Comparison of ENCODE assay signal across 22 cellular contexts in the genomic region with DNA sequence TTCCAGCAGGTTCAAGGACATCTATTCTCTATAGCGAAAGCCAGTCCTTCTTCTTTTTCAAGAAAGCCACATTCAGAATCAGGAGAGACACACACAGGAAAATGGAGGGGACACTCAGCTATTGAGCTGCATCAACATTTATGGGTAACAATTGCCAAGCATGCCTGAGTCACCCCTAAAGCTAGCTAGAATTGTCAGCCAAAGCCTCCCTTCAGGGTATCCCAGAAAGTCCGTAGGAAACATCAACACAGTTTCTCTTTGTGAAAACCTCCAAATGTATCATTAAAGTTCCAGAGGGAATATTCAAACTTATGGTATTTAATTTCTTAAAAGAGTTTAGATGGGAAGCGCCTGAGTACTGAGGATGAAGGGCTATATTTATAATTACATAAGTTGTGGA.
"Had no signal": no experiment of that assay in that cellular context is flagged by ENCODE, and none has a peak within 500 bp of the region (broad histone marks: within the 10 kb centered on the region; RNA-seq: fewer than 3 reads in every experiment).

No MANE protein-coding gene starts in this region.

- H3K4me1 Mint-ChIP-seq: activated CD4-positive, alpha-beta memory T cell treated with anti-CD3 and anti-CD28 coated beads, Interleukin-2, amount 10 ng/mL, durations not matched to agents 7 days and 5 days; activated naive CD8-positive, alpha-beta T cell treated with anti-CD3 and anti-CD28 coated beads for 36 hours; activated T-helper 17 cell treated with anti-CD3 and anti-CD28 coated beads, Interleukin-2, amount 50 U/mL, for 72 hours; neural crest cell had no signal

- DNase-seq: activated CD4-positive, alpha-beta memory T cell treated with anti-CD3 and anti-CD28 coated beads, Interleukin-2, amount 10 ng/mL, durations not matched to agents 7 days and 5 days; activated CD4-positive, alpha-beta T cell treated with anti-CD3 and anti-CD28 coated beads for 48 hours; activated CD4-positive, CD25-positive, alpha-beta regulatory T cell; activated naive CD4-positive, alpha-beta T cell; activated naive CD8-positive, alpha-beta T cell treated with anti-CD3 and anti-CD28 coated beads for 36 hours; activated T-cell treated with anti-CD3 and anti-CD28 coated beads, Interleukin-2, amount 50 U/mL, for 1 hour; body of pancreas; effector memory CD8-positive, alpha-beta T cell; esophagus squamous epithelium; head of caudate nucleus; kidney; left lung; right cardiac atrium; stimulated activated CD4-positive, alpha-beta T cell treated with anti-CD3 and anti-CD28 coated beads, Interleukin-2, amount 100 ng/mL, for 24 hours; stimulated activated naive CD4-positive, alpha-beta T cell treated with Interleukin-2 at 50 U/mL for 16 hours; substantia nigra; T-helper 9 cell; transverse colon; uterus had no signal

- ATAC-seq: activated T-helper 17 cell treated with anti-CD3 and anti-CD28 coated beads, Interleukin-2, amount 50 U/mL, for 72 hours; body of pancreas; effector memory CD8-positive, alpha-beta T cell; left lung; right cardiac atrium had no signal

- H3K27ac ChIP-seq: body of pancreas, esophagus squamous epithelium, left lung, prostate gland, transverse colon, uterus had no signal

- H3K4me3 ChIP-seq: body of pancreas, esophagus squamous epithelium, left lung, prostate gland, transverse colon, uterus had no signal

- H3K9me3 ChIP-seq: body of pancreas, prostate gland, transverse colon had no signal

- H3K27me3 Mint-ChIP-seq: activated CD4-positive, alpha-beta memory T cell treated with anti-CD3 and anti-CD28 coated beads, Interleukin-2, amount 10 ng/mL, durations not matched to agents 7 days and 5 days; activated naive CD8-positive, alpha-beta T cell treated with anti-CD3 and anti-CD28 coated beads for 36 hours; activated T-helper 17 cell treated with anti-CD3 and anti-CD28 coated beads, Interleukin-2, amount 50 U/mL, for 72 hours; effector memory CD8-positive, alpha-beta T cell had no signal

- H3K4me1 ChIP-seq: body of pancreas, esophagus squamous epithelium, left lung, prostate gland, transverse colon, uterus had no signal

- H3K27me3 ChIP-seq: body of pancreas, esophagus squamous epithelium, left lung, transverse colon, uterus had no signal

- H3K4me3 Mint-ChIP-seq: activated CD4-positive, alpha-beta memory T cell treated with anti-CD3 and anti-CD28 coated beads, Interleukin-2, amount 10 ng/mL, durations not matched to agents 7 days and 5 days; activated naive CD8-positive, alpha-beta T cell treated with anti-CD3 and anti-CD28 coated beads for 36 hours; activated T-helper 17 cell treated with anti-CD3 and anti-CD28 coated beads, Interleukin-2, amount 50 U/mL, for 72 hours; effector memory CD8-positive, alpha-beta T cell; neural crest cell had no signal

- H3K36me3 ChIP-seq: esophagus squamous epithelium, left lung, prostate gland, transverse colon, uterus had no signal

- H3K27ac Mint-ChIP-seq: activated CD4-positive, alpha-beta memory T cell treated with anti-CD3 and anti-CD28 coated beads, Interleukin-2, amount 10 ng/mL, durations not matched to agents 7 days and 5 days; activated naive CD8-positive, alpha-beta T cell treated with anti-CD3 and anti-CD28 coated beads for 36 hours; activated T-helper 17 cell treated with anti-CD3 and anti-CD28 coated beads, Interleukin-2, amount 50 U/mL, for 72 hours; effector memory CD8-positive, alpha-beta T cell had no signal
